In genomic region chr4:57426779-57427395, GRCh38 we compare ENCODE assay signal across 9 cellular contexts.
DNase-seq lines count a peak whose midpoint lies in the region; ATAC-seq, FAIRE-seq and TF ChIP-seq lines count a peak whose summit lies in the region.
"Had no signal": no experiment of that assay in that cellular context is flagged by ENCODE, and none has a peak within 500 bp of the region (broad histone marks: within the 10 kb centered on the region; RNA-seq: fewer than 3 reads in every experiment).

No MANE protein-coding gene starts in this region.

- TF ChIP-seq CTCF in MM.1S (IDR thresholded peaks at IDR 0.05; ENCODE audit: low read length) (peak; percentile 72), endothelial cell (IDR thresholded peaks at IDR 0.05; ENCODE audit: unreplicated experiment) (peak; percentile 57), mesothelial cell of epicardium (IDR thresholded peaks at IDR 0.05; ENCODE audit: unreplicated experiment) (peak; percentile 73), upper lobe of left lung (IDR thresholded peaks at IDR 0.05) (peak in 5 of 6 experiments; percentile 38 to 68 (median 51))

- 6 to 12% methylated on average over 11 of the region's 11 CpGs for WGBS in upper lobe of left lung, 2 donors

- no peak overlapping the region for H3K27ac Mint-ChIP-seq in activated T-cell treated with anti-CD3 and anti-CD28 coated beads, Interleukin-2, amount 50 U/mL, for 24 hours
- no peak overlapping the region for H3K27ac Mint-ChIP-seq in endothelial cell (ENCODE audit: unreplicated experiment)
- no peak overlapping the region for H3K27ac Mint-ChIP-seq in mesothelial cell of epicardium
- H3K27ac Mint-ChIP-seq: memory B cell had no signal

- FAIRE-seq in H54 (lab: Jason Lieb, UNC) = no peak

- H3K27me3 ChIP-seq in MM.1S (replicated peaks; ENCODE audit: insufficient read depth, low read length) = no peaks in the 10 kb centered on the region
- H3K27me3 ChIP-seq in upper lobe of left lung = no peaks in the 10 kb centered on the region

- ATAC-seq in SK-N-SH treated with all-trans-retinoic acid at 6 μM for 48 hours (peak; percentile 84), upper lobe of left lung (ENCODE audit: low FRiP score in 2 of 2) (peak in 1 of 2 donors; percentile 79)

- peak; percentile 29 for DNase-seq in activated T-cell treated with anti-CD3 and anti-CD28 coated beads for 48 hours (ENCODE audit: low read depth)
- no peak for DNase-seq in activated T-cell treated with anti-CD3 and anti-CD28 coated beads, Interleukin-2, amount 50 U/mL, for 24 hours
- DNase-seq in H54 (ENCODE audit: insufficient read length, low spot score) = peak; percentile 12
- peak; percentile 63 for DNase-seq in MM.1S
- peak; percentile 78 for DNase-seq in endothelial cell (ENCODE audit: low spot score)
- peak; percentile 51 to 76 for DNase-seq in mesothelial cell of epicardium (ENCODE audit: low spot score in 2 of 2, unreplicated experiment in 2 of 2)
- DNase-seq in upper lobe of left lung = peak; percentile 42 to 58

- H3K9me3 ChIP-seq in MM.1S (replicated peaks; ENCODE audit: insufficient read depth, low read length) (no peaks in the 10 kb centered on the region), upper lobe of left lung (no peaks in the 10 kb centered on the region)

- no peaks in the 10 kb centered on the region for H3K27me3 Mint-ChIP-seq in activated T-cell treated with anti-CD3 and anti-CD28 coated beads, Interleukin-2, amount 50 U/mL, for 24 hours
- H3K27me3 Mint-ChIP-seq in endothelial cell (ENCODE audit: unreplicated experiment) = no peaks in the 10 kb centered on the region
- H3K27me3 Mint-ChIP-seq in mesothelial cell of epicardium (ENCODE audit: low read depth) = no peaks in the 10 kb centered on the region
- H3K27me3 Mint-ChIP-seq: memory B cell had no signal

- H3K36me3 Mint-ChIP-seq in activated T-cell treated with anti-CD3 and anti-CD28 coated beads, Interleukin-2, amount 50 U/mL, for 24 hours (ENCODE audit: low read depth) = no peaks in the 10 kb centered on the region
- H3K36me3 Mint-ChIP-seq in endothelial cell (ENCODE audit: low read depth, unreplicated experiment) (peaks cover 7% of the 10 kb centered on the region), mesothelial cell of epicardium (peaks cover 4% of the 10 kb centered on the region)
- H3K36me3 Mint-ChIP-seq: memory B cell had no signal

- H3K4me3 Mint-ChIP-seq in activated T-cell treated with anti-CD3 and anti-CD28 coated beads, Interleukin-2, amount 50 U/mL, for 24 hours = no peak overlapping the region
- H3K4me3 Mint-ChIP-seq in endothelial cell (ENCODE audit: unreplicated experiment) (no peak overlapping the region), mesothelial cell of epicardium (no peak overlapping the region)
- H3K4me3 Mint-ChIP-seq: memory B cell had no signal

- H2AFZ ChIP-seq in MM.1S (ENCODE audit: low read length) = no peak overlapping the region

- H4K20me1 ChIP-seq in MM.1S (ENCODE audit: insufficient read depth, low read length) = no peaks in the 10 kb centered on the region

- no peak overlapping the region for H3K4me2 ChIP-seq in MM.1S (ENCODE audit: low read depth, low read length)

- H3K36me3 ChIP-seq in MM.1S (replicated peaks; ENCODE audit: insufficient read depth, low read length) (no peaks in the 10 kb centered on the region), upper lobe of left lung (no peaks in the 10 kb centered on the region)

- H3K4me1 ChIP-seq in MM.1S (ENCODE audit: low read length) = no peaks in the 10 kb centered on the region
- no peaks in the 10 kb centered on the region for H3K4me1 ChIP-seq in upper lobe of left lung

- no peak overlapping the region for H3K27ac ChIP-seq in MM.1S (ENCODE audit: low read length)
- H3K27ac ChIP-seq in upper lobe of left lung = no peak overlapping the region

- H3K4me3 ChIP-seq in MM.1S (ENCODE audit: low read length) (no peak overlapping the region), upper lobe of left lung (no peak overlapping the region)

- H3K9me2 ChIP-seq in MM.1S (replicated peaks; ENCODE audit: insufficient read depth, low read length) = no peaks in the 10 kb centered on the region

- no peak for TF ChIP-seq EP300 in upper lobe of left lung (IDR thresholded peaks at IDR 0.05)

- TF ChIP-seq POLR2A in H54 (IDR thresholded peaks at IDR 0.05; ENCODE audit: low read depth, low read length) (no peak), upper lobe of left lung (IDR thresholded peaks at IDR 0.05) (no peak)

- H3K79me2 ChIP-seq in MM.1S (ENCODE audit: low read length) = no peaks in the 10 kb centered on the region

- H3F3A ChIP-seq in MM.1S (ENCODE audit: insufficient read depth, low read length) = no peaks in the 10 kb centered on the region

- no peaks in the 10 kb centered on the region for H3K4me1 Mint-ChIP-seq in activated T-cell treated with anti-CD3 and anti-CD28 coated beads, Interleukin-2, amount 50 U/mL, for 24 hours (ENCODE audit: low read depth)
- peaks cover 5% of the 10 kb centered on the region for H3K4me1 Mint-ChIP-seq in endothelial cell (ENCODE audit: unreplicated experiment)
- peaks cover 16% of the 10 kb centered on the region for H3K4me1 Mint-ChIP-seq in mesothelial cell of epicardium
- H3K4me1 Mint-ChIP-seq: memory B cell had no signal

- H3K9me3 Mint-ChIP-seq in activated T-cell treated with anti-CD3 and anti-CD28 coated beads, Interleukin-2, amount 50 U/mL, for 24 hours = peaks cover under 1% of the 10 kb centered on the region
- no peaks in the 10 kb centered on the region for H3K9me3 Mint-ChIP-seq in endothelial cell (ENCODE audit: unreplicated experiment)
- peaks cover 8% of the 10 kb centered on the region for H3K9me3 Mint-ChIP-seq in mesothelial cell of epicardium
- H3K9me3 Mint-ChIP-seq: memory B cell had no signal

- H3K9ac ChIP-seq in MM.1S (ENCODE audit: low read length) = no peak overlapping the region

TF ChIP-seq in SK-N-SH treated with all-trans-retinoic acid at 6 μM for 48 hours, 23 proteins besides CTCF, POLR2A, EP300 and RAD21:
- TF ChIP-seq ARNTL (CRISPR knock-in tag; IDR thresholded peaks at IDR 0.05; ENCODE audit: borderline replicate concordance, low read depth) = no peak
- TF ChIP-seq ZFP3 (CRISPR knock-in tag; IDR thresholded peaks at IDR 0.05) = no peak
- TF ChIP-seq, protein P1, sequence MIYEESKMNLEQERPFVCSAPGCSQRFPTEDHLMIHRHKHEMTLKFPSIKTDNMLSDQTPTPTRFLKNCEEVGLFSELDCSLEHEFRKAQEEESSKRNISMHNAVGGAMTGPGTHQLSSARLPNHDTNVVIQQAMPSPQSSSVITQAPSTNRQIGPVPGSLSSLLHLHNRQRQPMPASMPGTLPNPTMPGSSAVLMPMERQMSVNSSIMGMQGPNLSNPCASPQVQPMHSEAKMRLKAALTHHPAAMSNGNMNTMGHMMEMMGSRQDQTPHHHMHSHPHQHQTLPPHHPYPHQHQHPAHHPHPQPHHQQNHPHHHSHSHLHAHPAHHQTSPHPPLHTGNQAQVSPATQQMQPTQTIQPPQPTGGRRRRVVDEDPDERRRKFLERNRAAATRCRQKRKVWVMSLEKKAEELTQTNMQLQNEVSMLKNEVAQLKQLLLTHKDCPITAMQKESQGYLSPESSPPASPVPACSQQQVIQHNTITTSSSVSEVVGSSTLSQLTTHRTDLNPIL (CRISPR knock-in tag; IDR thresholded peaks at IDR 0.05; ENCODE audit: low read depth) = no peak
- TF ChIP-seq ISL1 (CRISPR knock-in tag; IDR thresholded peaks at IDR 0.05) = no peak
- TF ChIP-seq ZC3H10 (CRISPR knock-in tag; IDR thresholded peaks at IDR 0.05) = no peak
- TF ChIP-seq TSHZ2 (CRISPR knock-in tag; IDR thresholded peaks at IDR 0.05) = no peak
- TF ChIP-seq, protein P2, sequence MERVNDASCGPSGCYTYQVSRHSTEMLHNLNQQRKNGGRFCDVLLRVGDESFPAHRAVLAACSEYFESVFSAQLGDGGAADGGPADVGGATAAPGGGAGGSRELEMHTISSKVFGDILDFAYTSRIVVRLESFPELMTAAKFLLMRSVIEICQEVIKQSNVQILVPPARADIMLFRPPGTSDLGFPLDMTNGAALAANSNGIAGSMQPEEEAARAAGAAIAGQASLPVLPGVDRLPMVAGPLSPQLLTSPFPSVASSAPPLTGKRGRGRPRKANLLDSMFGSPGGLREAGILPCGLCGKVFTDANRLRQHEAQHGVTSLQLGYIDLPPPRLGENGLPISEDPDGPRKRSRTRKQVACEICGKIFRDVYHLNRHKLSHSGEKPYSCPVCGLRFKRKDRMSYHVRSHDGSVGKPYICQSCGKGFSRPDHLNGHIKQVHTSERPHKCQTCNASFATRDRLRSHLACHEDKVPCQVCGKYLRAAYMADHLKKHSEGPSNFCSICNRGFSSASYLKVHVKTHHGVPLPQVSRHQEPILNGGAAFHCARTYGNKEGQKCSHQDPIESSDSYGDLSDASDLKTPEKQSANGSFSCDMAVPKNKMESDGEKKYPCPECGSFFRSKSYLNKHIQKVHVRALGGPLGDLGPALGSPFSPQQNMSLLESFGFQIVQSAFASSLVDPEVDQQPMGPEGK (CRISPR knock-in tag; IDR thresholded peaks at IDR 0.05; ENCODE audit: borderline replicate concordance) = no peak
- TF ChIP-seq ZNF70 (CRISPR knock-in tag; IDR thresholded peaks at IDR 0.05) = no peak
- no peak for TF ChIP-seq OSR1 (CRISPR knock-in tag; IDR thresholded peaks at IDR 0.05)
